In the genomic region with DNA sequence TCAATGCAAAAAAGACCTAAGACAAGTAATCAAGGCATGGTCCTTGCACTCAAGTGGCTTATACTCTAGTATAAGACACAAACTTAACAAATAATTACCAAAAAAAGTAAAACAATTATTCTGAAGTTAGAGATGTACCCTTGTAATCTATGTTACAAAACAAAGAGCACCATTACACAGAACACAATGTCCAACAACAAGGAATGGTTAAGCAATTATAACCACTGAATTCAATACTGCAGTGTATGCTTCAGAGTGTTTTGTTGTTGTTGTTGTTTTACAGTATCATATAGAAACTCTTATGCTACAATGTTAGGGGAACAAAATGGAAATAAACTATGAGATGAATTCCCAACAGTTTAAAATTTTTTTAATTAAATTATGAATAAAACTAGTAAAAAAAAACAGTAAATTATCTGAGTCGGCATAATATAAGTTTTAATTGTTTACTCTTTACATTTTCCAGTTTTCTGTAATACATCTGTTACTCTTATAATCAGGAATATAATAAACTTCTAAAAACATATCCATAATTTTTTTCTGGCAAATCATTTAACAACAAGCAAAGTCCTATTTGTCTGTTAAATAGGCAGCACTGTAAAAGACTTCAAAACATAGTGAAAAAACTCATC, we compare ENCODE assay signal across 19 cellular contexts.
"Had no signal": no experiment of that assay in that cellular context is flagged by ENCODE, and none has a peak within 500 bp of the region (broad histone marks: within the 10 kb centered on the region; RNA-seq: fewer than 3 reads in every experiment).

No MANE protein-coding gene starts in this region.

- H3K4me3 ChIP-seq: ovary, thyroid gland had no signal

- H3K27ac ChIP-seq: epithelial cell of prostate, foreskin keratinocyte, ovary, thyroid gland had no signal

- FAIRE-seq: bronchial epithelial cell had no signal

- ATAC-seq: activated CD4-positive, CD25-positive, alpha-beta regulatory T cell treated with anti-CD3 and anti-CD28 coated beads, Interleukin-2, amount 50 U/mL, for 24 hours; activated T-cell treated with anti-CD3 and anti-CD28 coated beads, Interleukin-2, amount 50 U/mL, for 4 hours; effector memory CD8-positive, alpha-beta T cell; foreskin keratinocyte; naive thymus-derived CD8-positive, alpha-beta T cell; sciatic nerve had no signal

- H3K9me3 ChIP-seq: ovary, thyroid gland had no signal

- H3K36me3 ChIP-seq: ovary, thyroid gland had no signal

- DNase-seq: activated CD4-positive, alpha-beta T cell treated with anti-CD3 and anti-CD28 coated beads, Interleukin-2, amount 10 ng/mL, durations not matched to agents 7 days and 5 days; activated CD8-positive, alpha-beta memory T cell treated with anti-CD3 and anti-CD28 coated beads, Interleukin-2, amount 50 U/mL, for 4 hours; activated effector memory CD4-positive, alpha-beta T cell treated with Interleukin-2 at 50 U/mL for 16 hours; activated naive CD4-positive, alpha-beta T cell treated with anti-CD3 and anti-CD28 coated beads, Interleukin-2, amount 10 ng/mL, durations not matched to agents 7 days and 5 days; activated T-cell treated with anti-CD3 and anti-CD28 coated beads, Interleukin-2, amount 50 U/mL, for 4 hours; dermis blood vessel endothelial cell; effector memory CD8-positive, alpha-beta T cell; foreskin keratinocyte; kidney glomerular epithelial cell; mesenchymal stem cell; naive thymus-derived CD8-positive, alpha-beta T cell; ovary; stimulated activated CD8-positive, alpha-beta memory T cell treated with anti-CD3 and anti-CD28 coated beads, Interleukin-4, amount 100 ng/mL, for 48 hours; stimulated activated naive CD4-positive, alpha-beta T cell treated with Interleukin-2 at 50 U/mL for 16 hours; thyroid gland had no signal

- H3K27me3 ChIP-seq: foreskin keratinocyte, ovary, thyroid gland had no signal
